In genomic region chr19:40778045-40778864, GRCh38 we compare ENCODE assay signal across 8 cellular contexts. TPM values are rescaled to one million over a fixed set of nuclear protein-coding genes. Genes with fewer than 3 reads are reported as not detected.
DNase-seq lines count a peak whose midpoint lies in the region; ATAC-seq, FAIRE-seq and TF ChIP-seq lines count a peak whose summit lies in the region.

Gene RAB4B (plus strand): TSS chr19:40778247. CDS start chr19:40778376, 129 bp downstream.

- no peaks in the 10 kb centered on the region for H3K9me3 ChIP-seq in H1 (ENCODE audit: insufficient read depth in 2 of 2, low read depth in 1 of 2, low read length in 1 of 2)
- H3K9me3 ChIP-seq in mesenchymal stem cell (ENCODE audit: control insufficient read depth, low read length), result no peaks in the 10 kb centered on the region

- H2BK5ac ChIP-seq in H1 (ENCODE audit: low read depth, low read length) (peak within 1 kb of the TSS; percentile 97), mesenchymal stem cell (ENCODE audit: low read depth, low read length, poor library complexity, severe bottlenecking) (peak within 1 kb of the TSS; percentile 97)

- H2BK15ac ChIP-seq in H1 (ENCODE audit: low read length) (peak within 1 kb of the TSS; percentile 99), mesenchymal stem cell (ENCODE audit: low read depth, poor library complexity, severe bottlenecking) (peak within 1 kb of the TSS; percentile 99)

- ATAC-seq in GM21367 (IDR thresholded peaks at IDR 0.05; ENCODE audit: unreplicated experiment), result peak; percentile 48

- H3K27ac ChIP-seq in H1 (ENCODE audit: low read depth, low read length) (peak within 1 kb of the TSS; percentile 99), mesenchymal stem cell (ENCODE audit: low read length, poor library complexity, severe bottlenecking) (peak within 1 kb of the TSS; percentile 99)

- H3K79me2 ChIP-seq in H1 (ENCODE audit: control insufficient read depth in 1 of 2, insufficient read depth in 2 of 2, low read length in 2 of 2), result no peaks in the 10 kb centered on the region

- 2% methylated on average over 22 of the region's 51 CpGs; no CpG with 5 or more reads in 1 of the 2 experiments for WGBS in H1 (ENCODE audit: extremely low coverage in 1 of 2, insufficient coverage in 1 of 2, insufficient read length in 1 of 2, insufficient replicate concordance in 2 of 2, low coverage in 1 of 2, low lambda C conversion rate in 2 of 2, missing lambda C conversion rate in 1 of 2), 2 experiments
- under 1% methylated on average over 51 of the region's 51 CpGs for WGBS in mesenchymal stem cell

- POLR2A ChIA-PET in H1 (lab: Charles Lee; ENCODE audit: partially characterized antibody), result interaction anchor here (0.7 to 17.9 kb wide), 17 partner anchors 8 to 486 kb away, joined by 3 to 399 read pairs (median 6); partner anchors contain the start of genes ACTMAP, EGLN2, HNRNPUL1 and NUMBL

- DNase-seq in COLO829 (ENCODE audit: low spot score) (peak; percentile 92), HTR-8/SVneo (ENCODE audit: insufficient read length, low spot score) (peak; percentile 97), NOMO-1 treated with dmso at 0.1 percent for 144 hours (lab: John Stamatoyannopoulos, UW; ENCODE audit: unreplicated experiment) (peak; percentile 99), H1 (ENCODE audit: low read depth in 1 of 2, low spot score in 2 of 2) (peak; percentile 100), mesenchymal stem cell (peak; percentile 100)
- peak; percentile 95 to 100 (median 97) for DNase-seq in activated CD8-positive, alpha-beta memory T cell treated with anti-CD3 and anti-CD28 coated beads for 48 hours (ENCODE audit: low read depth in 2 of 3, low spot score in 2 of 3)
- DNase-seq in stimulated activated CD8-positive, alpha-beta memory T cell treated with anti-CD3 and anti-CD28 coated beads, Interleukin-12 subunit alpha, Interleukin-12 subunit beta, amount 100 ng/mL, for 4 hours (ENCODE audit: low read depth), result peak; percentile 100

- H3K79me1 ChIP-seq in H1 (ENCODE audit: low read depth, low read length), result no peaks in the 10 kb centered on the region
- peaks cover 11% of the 10 kb centered on the region for H3K79me1 ChIP-seq in mesenchymal stem cell (replicated peaks; ENCODE audit: low read length, poor library complexity, severe bottlenecking)

- H4K91ac ChIP-seq in H1 (replicated peaks; ENCODE audit: insufficient read length, low read length), result peak within 1 kb of the TSS; percentile 67
- peak within 1 kb of the TSS; percentile 93 for H4K91ac ChIP-seq in mesenchymal stem cell (ENCODE audit: low read length)

- H2BK20ac ChIP-seq in H1 (ENCODE audit: low read length), result no peak within 1 kb of the TSS; the same call in 1 of the 2 replicates

- no peak for TF ChIP-seq RAD21 in H1 (IDR thresholded peaks at IDR 0.05 in 1 of 2, conservative IDR thresholded peaks at IDR 0.05 in 1 of 2; ENCODE audit: low read depth in 2 of 2, low read length in 2 of 2)

- no peak for TF ChIP-seq CTCF in H1 (IDR thresholded peaks at IDR 0.05; ENCODE audit: control extremely low read depth in 1 of 3, insufficient read depth in 1 of 3, low read depth in 1 of 3, low read length in 3 of 3)

- H3K23me2 ChIP-seq in H1 (ENCODE audit: low read depth, low read length), result peaks cover 8% of the 10 kb centered on the region; the same call in 1 of the 2 replicates

- H3K4me2 ChIP-seq in H1 (ENCODE audit: insufficient read depth in 1 of 2, low read depth in 2 of 2, low read length in 2 of 2), result peak within 1 kb of the TSS; percentile 94 to 96
- H3K4me2 ChIP-seq in mesenchymal stem cell (ENCODE audit: low read length, poor library complexity, severe bottlenecking), result peak within 1 kb of the TSS; percentile 80

- H2AFZ ChIP-seq in H1 (ENCODE audit: low read length) (peak within 1 kb of the TSS; percentile 59; the same call in 1 of the 2 replicates), mesenchymal stem cell (ENCODE audit: low read depth, low read length) (peak within 1 kb of the TSS; percentile 65)

- peak within 1 kb of the TSS; percentile 37 for H3K56ac ChIP-seq in H1 (replicated peaks; ENCODE audit: insufficient read length, low read depth, low read length)

- H2BK12ac ChIP-seq in H1 (ENCODE audit: low read depth, low read length) (peak within 1 kb of the TSS; percentile 95), mesenchymal stem cell (ENCODE audit: low read length in 2 of 2) (peak within 1 kb of the TSS in 1 of 2 experiments; percentile 46)

- FAIRE-seq in HTR-8/SVneo (lab: Jason Lieb, UNC) (peak; percentile 85), H1 (lab: Jason Lieb, UNC) (peak; percentile 84)

- H4K20me1 ChIP-seq in H1 (replicated peaks in 1 of 2; ENCODE audit: control insufficient read depth in 1 of 2, insufficient read depth in 2 of 2, low read length in 2 of 2), result no peaks in the 10 kb centered on the region

- peak within 1 kb of the TSS; percentile 25 for H2BK120ac ChIP-seq in H1 (replicated peaks; ENCODE audit: low read depth, low read length)
- H2BK120ac ChIP-seq in mesenchymal stem cell (ENCODE audit: low read depth, low read length), result peak within 1 kb of the TSS; percentile 94

- H3K23ac ChIP-seq in H1 (ENCODE audit: insufficient read length), result no peak within 1 kb of the TSS
- H3K23ac ChIP-seq in mesenchymal stem cell (ENCODE audit: low read length in 2 of 2), result no peak within 1 kb of the TSS

- no peak for TF ChIP-seq POLR2A in H1 (IDR thresholded peaks at IDR 0.05; ENCODE audit: control extremely low read depth in 1 of 2, low read depth in 2 of 2, low read length in 2 of 2)

- CTCF ChIA-PET in H1 (lab: Charles Lee; ENCODE audit: partially characterized antibody), result interaction anchor here (0.6 to 3.9 kb wide), 8 partner anchors 19 to 1418 kb away, joined by 3 to 29 read pairs (median 4); partner anchors contain the start of gene EGLN2

- H3K27me3 ChIP-seq in H1 (replicated peaks in 1 of 4; ENCODE audit: control insufficient read depth in 3 of 4, extremely low read depth in 1 of 4, insufficient read depth in 3 of 4, low read length in 3 of 4), result no peaks in the 10 kb centered on the region
- no peaks in the 10 kb centered on the region for H3K27me3 ChIP-seq in mesenchymal stem cell (ENCODE audit: control insufficient read depth in 1 of 2, insufficient read depth in 1 of 2, low read length in 2 of 2)

- no peaks in the 10 kb centered on the region for H3K36me3 ChIP-seq in H1 (ENCODE audit: control insufficient read depth in 2 of 4, insufficient read depth in 4 of 4, low read length in 3 of 4)
- H3K36me3 ChIP-seq in mesenchymal stem cell (ENCODE audit: control insufficient read depth in 1 of 2, insufficient read depth in 2 of 2, low read depth in 1 of 2, low read length in 2 of 2), result no peaks in the 10 kb centered on the region

- H3K4me1 ChIP-seq in H1 (replicated peaks in 1 of 4; ENCODE audit: control insufficient read depth in 3 of 4, insufficient read depth in 4 of 4, low read length in 3 of 4) (peaks cover 0 to 14% (median 6%) of the 10 kb centered on the region in 4 experiments; a peak in 6 of 7 replicates), mesenchymal stem cell (ENCODE audit: control insufficient read depth, insufficient read depth, low read depth, low read length) (peaks cover 9% of the 10 kb centered on the region)

- peak within 1 kb of the TSS; percentile 82 to 99 (median 88) for H3K9ac ChIP-seq in H1 (replicated peaks in 1 of 4; ENCODE audit: extremely low read depth in 1 of 4, low read depth in 3 of 4, low read length in 3 of 4)
- peak within 1 kb of the TSS; percentile 94 for H3K9ac ChIP-seq in mesenchymal stem cell (ENCODE audit: low read length)

- TF ChIP-seq EP300 in H1 (IDR thresholded peaks at IDR 0.05; ENCODE audit: borderline replicate concordance in 1 of 2, low read depth in 2 of 2, low read length in 2 of 2), result no peak

- H3K4me3 ChIP-seq in H1 (ENCODE audit: extremely low read depth in 1 of 4, insufficient read depth in 2 of 4, low read depth in 3 of 4, low read length in 4 of 4) (peak within 1 kb of the TSS; percentile 79 to 90 (median 86)), mesenchymal stem cell (ENCODE audit: insufficient read depth in 1 of 2, low read depth in 1 of 2, low read length in 2 of 2) (peak within 1 kb of the TSS; percentile 85 to 86)

- H2AK5ac ChIP-seq in H1 (ENCODE audit: low read depth, low read length), result peak within 1 kb of the TSS; percentile 91
- H2AK5ac ChIP-seq in mesenchymal stem cell (ENCODE audit: low read length, severe bottlenecking), result peak within 1 kb of the TSS; percentile 40

- H3K14ac ChIP-seq in H1 (ENCODE audit: insufficient read length) (peak within 1 kb of the TSS; percentile 14), mesenchymal stem cell (ENCODE audit: low read length in 2 of 2) (peak within 1 kb of the TSS in 1 of 2 experiments; percentile 92)

- H3K18ac ChIP-seq in H1 (ENCODE audit: extremely low read depth, low read length) (peak within 1 kb of the TSS; percentile 95), mesenchymal stem cell (ENCODE audit: low read depth in 1 of 2, low read length in 2 of 2) (peak within 1 kb of the TSS; percentile 93 to 97)

- H4K8ac ChIP-seq in H1 (ENCODE audit: extremely low read depth, insufficient read depth, low read length) (peak within 1 kb of the TSS; percentile 94; the same call in 1 of the 2 replicates), mesenchymal stem cell (ENCODE audit: low read length) (peak within 1 kb of the TSS; percentile 97)

- H3K4ac ChIP-seq in H1 (replicated peaks; ENCODE audit: insufficient read length, low read depth, low read length), result peak within 1 kb of the TSS; percentile 20
- H3K4ac ChIP-seq in mesenchymal stem cell (ENCODE audit: low read depth in 1 of 2, low read length in 2 of 2), result peak within 1 kb of the TSS; percentile 95 to 97

- peak within 1 kb of the TSS; percentile 87 for H4K5ac ChIP-seq in H1 (ENCODE audit: insufficient read length, low read depth, low read length)

TF ChIP-seq in H1, 55 proteins besides CTCF, POLR2A, EP300 and RAD21 (continues in another document):
- peak; percentile 75 for TF ChIP-seq SP2 (IDR thresholded peaks at IDR 0.05; ENCODE audit: low read length)
- TF ChIP-seq NRF1 (IDR thresholded peaks at IDR 0.05; ENCODE audit: low read depth, low read length), result no peak
- TF ChIP-seq YY1 (IDR thresholded peaks at IDR 0.05; ENCODE audit: low read depth, low read length), result peak; percentile 82; the same call in 1 of the 2 replicates
- no peak for TF ChIP-seq KDM1A (IDR thresholded peaks at IDR 0.05; ENCODE audit: borderline replicate concordance, low read length)
- no peak for TF ChIP-seq HDAC6 (IDR thresholded peaks at IDR 0.05; ENCODE audit: low read depth, low read length)
- TF ChIP-seq ASH2L (IDR thresholded peaks at IDR 0.05; ENCODE audit: low read length), result peak; percentile 58
- TF ChIP-seq JUN (IDR thresholded peaks at IDR 0.05; ENCODE audit: low read depth, low read length), result no peak

RNA-seq across cellular contexts. Expression of gene RAB4B, which starts in this region (rescaled TPM):
- total RNA-seq in H1 (2021; fragmentation: NEBNext Ultra II Directional; extraction: Animal tissue kit (Norgen Biotek cat#: 25700)), result 15.8 and 15.9 TPM in 2 replicates
- 28.6 and 42.1 TPM in 2 replicates for polyA plus RNA-seq in H1 (2011; rRNA removed)
- polyA plus RNA-seq in H1 (2011; cell fraction: cytosol; rRNA removed), result 29.6 TPM
- polyA plus RNA-seq in H1 (2011; cell fraction: nucleus; rRNA removed), result 33.6 TPM
- 9.8 to 26.8 TPM (median 21.5 TPM) in 4 replicates for polyA plus RNA-seq in H1 (2012, experiment 1 of 2)
- polyA plus RNA-seq in H1 (2012, experiment 2 of 2), result 21.1 TPM
- 11.6 TPM for polyA plus RNA-seq in H1 (2013, experiment 1 of 2)
- 13.2 TPM for polyA plus RNA-seq in H1 (2013, experiment 2 of 2)
- polyA minus RNA-seq in H1 (2011; rRNA and poly(A)+ RNA removed), result 7.0 and 9.0 TPM in 2 replicates
- polyA minus RNA-seq in H1 (2011; cell fraction: cytosol; rRNA and poly(A)+ RNA removed), result 8.1 TPM
- 4.1 TPM for polyA minus RNA-seq in H1 (2011; cell fraction: nucleus; rRNA and poly(A)+ RNA removed)
- 17.4 TPM for polyA plus RNA-seq in mesenchymal stem cell (2013, experiment 1 of 2)
- polyA plus RNA-seq in mesenchymal stem cell (2013, experiment 2 of 2), result 16.7 TPM

Comparison
In these comparisons a context has a peak if more than half of its experiments do, and no peak if none do; other contexts are left out.
1. Peak in every context shown above with its lines: DNase-seq, ATAC-seq, H3K4me3 ChIP-seq and H3K27ac ChIP-seq.